Comparison of ENCODE assay signal across 34 cellular contexts in genomic region chr1:170993717-170994116, GRCh38. TPM values are rescaled to one million over a fixed set of nuclear protein-coding genes. Genes with fewer than 3 reads are reported as not detected.
"Had no signal": no experiment of that assay in that cellular context is flagged by ENCODE, and none has a peak within 500 bp of the region (broad histone marks: within the 10 kb centered on the region; RNA-seq: fewer than 3 reads in every experiment).

No MANE protein-coding gene starts in this region.

- H3K4me3 ChIP-seq: neural progenitor cell, ovary, psoas muscle, skin epidermis, smooth muscle cell, spleen, suprapubic skin, testis, tibial artery, transverse colon, upper lobe of right lung, uterus had no signal

- H3K9me3 ChIP-seq: ovary, psoas muscle, spleen, suprapubic skin, testis, tibial artery, transverse colon, upper lobe of right lung, uterus had no signal

- H3K27ac Mint-ChIP-seq: natural killer cell; nephron; neural progenitor cell; progenitor cell of endocrine pancreas; stimulated activated memory B cell treated with anti-CD40 and anti-IgM and Interleukin-4, amounts not matched to agents 10 μg/mL and 1 μg/mL and 100 μg/mL, for 72 hours; stimulated activated naive CD8-positive, alpha-beta T cell treated with anti-CD3 and anti-CD28 coated beads, Interleukin-15, amount 100 ng/mL, for 72 hours; type B pancreatic cell had no signal

- DNase-seq: natural killer cell; occipital lobe; ovary; posterior cingulate gyrus; psoas muscle; right cardiac atrium; spleen; stimulated activated CD4-positive, alpha-beta T cell treated with anti-CD3 and anti-CD28 coated beads, Interleukin-12 subunit alpha, Interleukin-12 subunit beta, amount 100 ng/mL, for 4 hours; stimulated activated CD4-positive, alpha-beta T cell treated with anti-CD3 and anti-CD28 coated beads, Interleukin-1b, Interleukin-23, amount 100 ng/mL, for 48 hours; stimulated activated CD4-positive, alpha-beta T cell treated with anti-CD3 and anti-CD28 coated beads, Interleukin-4, amount 100 ng/mL, for 1 hour; stimulated activated CD4-positive, alpha-beta T cell treated with anti-CD3 and anti-CD28 coated beads, Interleukin-4, amount 100 ng/mL, for 4 hours; stimulated activated CD8-positive, alpha-beta memory T cell treated with anti-CD3 and anti-CD28 coated beads, Interleukin-4, amount 100 ng/mL, for 48 hours; stimulated activated naive CD4-positive, alpha-beta T cell; stimulated activated naive CD8-positive, alpha-beta T cell treated with anti-CD3 and anti-CD28 coated beads, Interleukin-15, amount 100 ng/mL, for 72 hours; stimulated activated naive CD8-positive, alpha-beta T cell treated with anti-CD3 and anti-CD28 coated beads, Interleukin-15, Interleukin-2, amounts not matched to agents 100 U/mL and 50 U/mL, for 24 hours; substantia nigra; testis; tibial artery; transverse colon; upper lobe of right lung; uterus had no signal

- H3K27me3 ChIP-seq: neural progenitor cell, ovary, spleen, suprapubic skin, testis, tibial artery, transverse colon, upper lobe of right lung, uterus had no signal

- H3K27me3 Mint-ChIP-seq: progenitor cell of endocrine pancreas; stimulated activated memory B cell treated with anti-CD40 and anti-IgM and Interleukin-4, amounts not matched to agents 10 μg/mL and 1 μg/mL and 100 μg/mL, for 72 hours; stimulated activated naive CD8-positive, alpha-beta T cell treated with anti-CD3 and anti-CD28 coated beads, Interleukin-15, amount 100 ng/mL, for 72 hours; type B pancreatic cell had no signal

- H3K4me3 Mint-ChIP-seq: natural killer cell; nephron; neural progenitor cell; stimulated activated memory B cell treated with anti-CD40 and anti-IgM and Interleukin-4, amounts not matched to agents 10 μg/mL and 1 μg/mL and 100 μg/mL, for 72 hours; stimulated activated naive CD8-positive, alpha-beta T cell treated with anti-CD3 and anti-CD28 coated beads, Interleukin-15, amount 100 ng/mL, for 72 hours; type B pancreatic cell had no signal

- H3K9me3 Mint-ChIP-seq: natural killer cell; nephron; neural progenitor cell; stimulated activated memory B cell treated with anti-CD40 and anti-IgM and Interleukin-4, amounts not matched to agents 10 μg/mL and 1 μg/mL and 100 μg/mL, for 72 hours; stimulated activated naive CD8-positive, alpha-beta T cell treated with anti-CD3 and anti-CD28 coated beads, Interleukin-15, amount 100 ng/mL, for 72 hours; type B pancreatic cell had no signal

- ATAC-seq: natural killer cell; psoas muscle; right cardiac atrium; sciatic nerve; stimulated activated memory B cell treated with anti-CD40 and anti-IgM and Interleukin-4, amounts not matched to agents 10 μg/mL and 1 μg/mL and 100 μg/mL, for 72 hours; stimulated activated naive CD8-positive, alpha-beta T cell treated with anti-CD3 and anti-CD28 coated beads, Interleukin-15, amount 100 ng/mL, for 72 hours; stimulated activated naive CD8-positive, alpha-beta T cell treated with anti-CD3 and anti-CD28 coated beads, Interleukin-15, Interleukin-2, amounts not matched to agents 100 U/mL and 50 U/mL, for 24 hours; upper lobe of right lung had no signal

- H3K27ac ChIP-seq: neural progenitor cell, ovary, parathyroid adenoma, psoas muscle, skin epidermis, spleen, suprapubic skin, testis, tibial artery, transverse colon, upper lobe of right lung, uterus had no signal

- H3K4me2 ChIP-seq: neural progenitor cell, smooth muscle cell had no signal

- H3K36me3 Mint-ChIP-seq: natural killer cell; neural progenitor cell; stimulated activated memory B cell treated with anti-CD40 and anti-IgM and Interleukin-4, amounts not matched to agents 10 μg/mL and 1 μg/mL and 100 μg/mL, for 72 hours; type B pancreatic cell had no signal

- H3K4me1 Mint-ChIP-seq: natural killer cell; neural progenitor cell; stimulated activated memory B cell treated with anti-CD40 and anti-IgM and Interleukin-4, amounts not matched to agents 10 μg/mL and 1 μg/mL and 100 μg/mL, for 72 hours; stimulated activated naive CD8-positive, alpha-beta T cell treated with anti-CD3 and anti-CD28 coated beads, Interleukin-15, amount 100 ng/mL, for 72 hours had no signal

- H3K4me1 ChIP-seq: neural progenitor cell, parathyroid adenoma, psoas muscle, spleen, suprapubic skin, testis, tibial artery, transverse colon, upper lobe of right lung, uterus had no signal

RNA-seq across cellular contexts. Expression of gene MROH9, which starts 58.4 kb away (rescaled TPM):
- total RNA-seq: natural killer cell, occipital lobe, progenitor cell of endocrine pancreas, psoas muscle, renal cortical epithelial cell, smooth muscle cell, spleen, suprapubic skin, transverse colon, upper lobe of right lung, urinary bladder had no signal
- polyA plus RNA-seq: neural cell, ovary, psoas muscle, right cardiac atrium, smooth muscle cell, spleen, urinary bladder had no signal
